1 cellular context compared by ENCODE assay signal in the genomic region with DNA sequence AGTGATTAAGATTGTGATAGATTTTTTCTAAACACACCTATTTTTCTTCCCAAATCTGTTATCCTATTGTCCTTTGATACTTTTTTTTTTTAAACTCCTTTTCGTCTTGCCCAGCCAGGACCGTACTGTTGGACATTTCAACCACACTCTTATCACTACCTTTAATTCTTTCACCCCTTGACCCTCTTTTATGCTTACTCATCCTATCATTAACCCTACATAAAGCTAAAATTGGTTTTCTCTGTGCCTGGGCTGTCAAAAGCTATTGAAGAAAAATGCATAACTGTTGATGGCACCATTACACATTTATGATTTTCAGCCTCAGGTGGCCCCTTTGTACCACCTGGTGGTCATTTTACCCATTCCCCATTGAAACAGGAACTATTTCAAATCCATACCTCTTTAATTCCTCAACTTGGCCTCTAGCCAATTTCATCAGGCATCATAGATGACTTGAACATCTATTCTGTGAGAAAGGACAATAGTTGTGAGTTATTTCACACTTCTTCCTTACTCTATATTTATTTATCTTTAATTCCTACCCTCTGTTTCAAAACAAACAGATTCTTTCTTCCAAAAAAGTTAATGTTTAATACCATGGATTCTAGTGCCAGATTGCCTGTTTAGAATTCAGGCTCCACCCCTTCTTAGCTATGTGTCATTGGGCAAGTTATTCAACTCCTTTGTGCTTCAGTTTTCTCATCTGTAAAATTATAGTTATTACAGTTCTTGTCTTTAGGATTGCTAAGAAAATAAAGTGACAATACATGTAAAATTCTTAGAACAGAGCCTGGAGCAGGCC.
TF ChIP-seq lines count a peak whose summit lies in the region.

No MANE protein-coding gene starts in this region.

TF ChIP-seq in liver, 16 proteins besides CTCF, POLR2A, EP300 and RAD21 (continued from another document):
- TF ChIP-seq, protein P1, sequence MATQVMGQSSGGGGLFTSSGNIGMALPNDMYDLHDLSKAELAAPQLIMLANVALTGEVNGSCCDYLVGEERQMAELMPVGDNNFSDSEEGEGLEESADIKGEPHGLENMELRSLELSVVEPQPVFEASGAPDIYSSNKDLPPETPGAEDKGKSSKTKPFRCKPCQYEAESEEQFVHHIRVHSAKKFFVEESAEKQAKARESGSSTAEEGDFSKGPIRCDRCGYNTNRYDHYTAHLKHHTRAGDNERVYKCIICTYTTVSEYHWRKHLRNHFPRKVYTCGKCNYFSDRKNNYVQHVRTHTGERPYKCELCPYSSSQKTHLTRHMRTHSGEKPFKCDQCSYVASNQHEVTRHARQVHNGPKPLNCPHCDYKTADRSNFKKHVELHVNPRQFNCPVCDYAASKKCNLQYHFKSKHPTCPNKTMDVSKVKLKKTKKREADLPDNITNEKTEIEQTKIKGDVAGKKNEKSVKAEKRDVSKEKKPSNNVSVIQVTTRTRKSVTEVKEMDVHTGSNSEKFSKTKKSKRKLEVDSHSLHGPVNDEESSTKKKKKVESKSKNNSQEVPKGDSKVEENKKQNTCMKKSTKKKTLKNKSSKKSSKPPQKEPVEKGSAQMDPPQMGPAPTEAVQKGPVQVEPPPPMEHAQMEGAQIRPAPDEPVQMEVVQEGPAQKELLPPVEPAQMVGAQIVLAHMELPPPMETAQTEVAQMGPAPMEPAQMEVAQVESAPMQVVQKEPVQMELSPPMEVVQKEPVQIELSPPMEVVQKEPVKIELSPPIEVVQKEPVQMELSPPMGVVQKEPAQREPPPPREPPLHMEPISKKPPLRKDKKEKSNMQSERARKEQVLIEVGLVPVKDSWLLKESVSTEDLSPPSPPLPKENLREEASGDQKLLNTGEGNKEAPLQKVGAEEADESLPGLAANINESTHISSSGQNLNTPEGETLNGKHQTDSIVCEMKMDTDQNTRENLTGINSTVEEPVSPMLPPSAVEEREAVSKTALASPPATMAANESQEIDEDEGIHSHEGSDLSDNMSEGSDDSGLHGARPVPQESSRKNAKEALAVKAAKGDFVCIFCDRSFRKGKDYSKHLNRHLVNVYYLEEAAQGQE (IDR thresholded peaks at IDR 0.05): no peak
- TF ChIP-seq TAF1 (conservative IDR thresholded peaks at IDR 0.05): no peak
- TF ChIP-seq, protein P2, sequence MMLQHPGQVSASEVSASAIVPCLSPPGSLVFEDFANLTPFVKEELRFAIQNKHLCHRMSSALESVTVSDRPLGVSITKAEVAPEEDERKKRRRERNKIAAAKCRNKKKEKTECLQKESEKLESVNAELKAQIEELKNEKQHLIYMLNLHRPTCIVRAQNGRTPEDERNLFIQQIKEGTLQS (IDR thresholded peaks at IDR 0.05): no peak
- TF ChIP-seq NR2F2 (IDR thresholded peaks at IDR 0.05): no peak
- no peak for TF ChIP-seq SP1 (IDR thresholded peaks at IDR 0.05)
- TF ChIP-seq HNF4A (conservative IDR thresholded peaks at IDR 0.05): no peak
- TF ChIP-seq, protein P3, sequence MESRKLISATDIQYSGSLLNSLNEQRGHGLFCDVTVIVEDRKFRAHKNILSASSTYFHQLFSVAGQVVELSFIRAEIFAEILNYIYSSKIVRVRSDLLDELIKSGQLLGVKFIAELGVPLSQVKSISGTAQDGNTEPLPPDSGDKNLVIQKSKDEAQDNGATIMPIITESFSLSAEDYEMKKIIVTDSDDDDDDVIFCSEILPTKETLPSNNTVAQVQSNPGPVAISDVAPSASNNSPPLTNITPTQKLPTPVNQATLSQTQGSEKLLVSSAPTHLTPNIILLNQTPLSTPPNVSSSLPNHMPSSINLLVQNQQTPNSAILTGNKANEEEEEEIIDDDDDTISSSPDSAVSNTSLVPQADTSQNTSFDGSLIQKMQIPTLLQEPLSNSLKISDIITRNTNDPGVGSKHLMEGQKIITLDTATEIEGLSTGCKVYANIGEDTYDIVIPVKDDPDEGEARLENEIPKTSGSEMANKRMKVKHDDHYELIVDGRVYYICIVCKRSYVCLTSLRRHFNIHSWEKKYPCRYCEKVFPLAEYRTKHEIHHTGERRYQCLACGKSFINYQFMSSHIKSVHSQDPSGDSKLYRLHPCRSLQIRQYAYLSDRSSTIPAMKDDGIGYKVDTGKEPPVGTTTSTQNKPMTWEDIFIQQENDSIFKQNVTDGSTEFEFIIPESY (IDR thresholded peaks at IDR 0.05): no peak
- no peak for TF ChIP-seq RXRA (IDR thresholded peaks at IDR 0.05)
- TF ChIP-seq EGR1 (IDR thresholded peaks at IDR 0.05; ENCODE audit: low read depth in 2 of 2): no peak
